Comparison of ENCODE assay signal across 9 cellular contexts in genomic region chr6:10531513-10531912, GRCh38. TPM values are rescaled to one million over a fixed set of nuclear protein-coding genes. Genes with fewer than 3 reads are reported as not detected.
A peak's percentile ranks its signal among the peaks of the same experiment; 100 is the strongest.
DNase-seq lines count a peak whose midpoint lies in the region; ATAC-seq and TF ChIP-seq lines count a peak whose summit lies in the region.
"Had no signal": no experiment of that assay in that cellular context is flagged by ENCODE, and none has a peak within 500 bp of the region (broad histone marks: within the 10 kb centered on the region; RNA-seq: fewer than 3 reads in every experiment).

No MANE protein-coding gene starts in this region.

- no peak for DNase-seq in activated naive CD4-positive, alpha-beta T cell treated with anti-CD3 and anti-CD28 coated beads, Interleukin-2, amount 10 ng/mL, durations not matched to agents 7 days and 5 days
- DNase-seq in activated naive CD4-positive, alpha-beta T cell treated with anti-CD3 and anti-CD28 coated beads for 36 hours: no peak
- DNase-seq in NCI-H69 (lab: John Stamatoyannopoulos, UW) (peak; percentile 14), upper lobe of left lung (no peak), HuH-7.5 (ENCODE audit: low spot score) (no peak), EL (no peak)
- DNase-seq: activated CD4-positive, CD25-positive, alpha-beta regulatory T cell treated with anti-CD3 and anti-CD28 coated beads, Interleukin-2, amount 50 U/mL, for 72 hours had no signal

- peak in 1 of 2 donors; percentile 48 for ATAC-seq in upper lobe of left lung (ENCODE audit: low FRiP score in 2 of 2)
- ATAC-seq in HG03139 (IDR thresholded peaks at IDR 0.05; ENCODE audit: unreplicated experiment): no peak

- peak overlapping the region; percentile 52 to 53 for H3K9ac ChIP-seq in duodenal mucosa (ENCODE audit: low read depth in 1 of 2, low read length in 2 of 2)

- H3K4me1 ChIP-seq in duodenal mucosa (ENCODE audit: control insufficient read depth in 1 of 2, insufficient read depth in 2 of 2, low read length in 2 of 2) (peaks cover 5 to 17% of the 10 kb centered on the region in 2 donors), upper lobe of left lung (peaks cover 4 to 52% (median 23%) of the 10 kb centered on the region in 4 donors)

- TF ChIP-seq EP300 in upper lobe of left lung (IDR thresholded peaks at IDR 0.05): no peak

- intact Hi-C loops in activated naive CD4-positive, alpha-beta T cell treated with anti-CD3 and anti-CD28 coated beads for 36 hours (cut with micrococcal nuclease): loop anchor here (5.0 kb wide), 1 partner anchor 561 kb away; the partner anchor contains the start of gene SMIM13

- no peaks in the 10 kb centered on the region for H3K9me3 Mint-ChIP-seq in activated naive CD4-positive, alpha-beta T cell treated with anti-CD3 and anti-CD28 coated beads, Interleukin-2, amount 10 ng/mL, durations not matched to agents 7 days and 5 days
- no peaks in the 10 kb centered on the region for H3K9me3 Mint-ChIP-seq in activated naive CD4-positive, alpha-beta T cell treated with anti-CD3 and anti-CD28 coated beads for 36 hours

- H3K36me3 ChIP-seq in duodenal mucosa (ENCODE audit: control insufficient read depth in 1 of 2, insufficient read depth in 2 of 2, low read length in 2 of 2) (no peaks in the 10 kb centered on the region), upper lobe of left lung (no peaks in the 10 kb centered on the region)

- H3K27me3 ChIP-seq in duodenal mucosa (ENCODE audit: control insufficient read depth in 1 of 2, insufficient read depth in 2 of 2, low read length in 2 of 2): no peaks in the 10 kb centered on the region
- H3K27me3 ChIP-seq in upper lobe of left lung: no peaks in the 10 kb centered on the region

- WGBS in upper lobe of left lung, 2 donors: 24 to 28% methylated on average over 1 of the region's 1 CpG

- H3K4me3 ChIP-seq in duodenal mucosa (ENCODE audit: low read depth in 1 of 2, low read length in 2 of 2) (peak overlapping the region; percentile 78 to 94), upper lobe of left lung (peak overlapping the region in 3 of 4 donors; percentile 31 to 50 (median 41))

- H3K27ac ChIP-seq in duodenal mucosa (ENCODE audit: low read depth, low read length) (no peak overlapping the region), upper lobe of left lung (peak overlapping the region in 2 of 4 donors; percentile 7 to 27)

- H3K9me3 ChIP-seq in duodenal mucosa (ENCODE audit: control insufficient read depth in 1 of 2, low read length in 2 of 2) (no peaks in the 10 kb centered on the region), upper lobe of left lung (no peaks in the 10 kb centered on the region)

- TF ChIP-seq CTCF in upper lobe of left lung (IDR thresholded peaks at IDR 0.05): no peak

- H3K4me1 Mint-ChIP-seq in activated naive CD4-positive, alpha-beta T cell treated with anti-CD3 and anti-CD28 coated beads, Interleukin-2, amount 10 ng/mL, durations not matched to agents 7 days and 5 days: peaks cover 56% of the 10 kb centered on the region
- H3K4me1 Mint-ChIP-seq in activated naive CD4-positive, alpha-beta T cell treated with anti-CD3 and anti-CD28 coated beads for 36 hours (ENCODE audit: low read depth): peaks cover 45% of the 10 kb centered on the region

- H3K27me3 Mint-ChIP-seq in activated naive CD4-positive, alpha-beta T cell treated with anti-CD3 and anti-CD28 coated beads, Interleukin-2, amount 10 ng/mL, durations not matched to agents 7 days and 5 days: no peaks in the 10 kb centered on the region
- H3K27me3 Mint-ChIP-seq in activated naive CD4-positive, alpha-beta T cell treated with anti-CD3 and anti-CD28 coated beads for 36 hours (ENCODE audit: low read depth): no peaks in the 10 kb centered on the region

- H3K27ac Mint-ChIP-seq in activated naive CD4-positive, alpha-beta T cell treated with anti-CD3 and anti-CD28 coated beads, Interleukin-2, amount 10 ng/mL, durations not matched to agents 7 days and 5 days: no peak overlapping the region
- H3K27ac Mint-ChIP-seq in activated naive CD4-positive, alpha-beta T cell treated with anti-CD3 and anti-CD28 coated beads for 36 hours: no peak overlapping the region

- TF ChIP-seq POLR2A in upper lobe of left lung (IDR thresholded peaks at IDR 0.05): no peak

- H3K4me3 Mint-ChIP-seq in activated naive CD4-positive, alpha-beta T cell treated with anti-CD3 and anti-CD28 coated beads, Interleukin-2, amount 10 ng/mL, durations not matched to agents 7 days and 5 days: peak overlapping the region; percentile 31
- H3K4me3 Mint-ChIP-seq in activated naive CD4-positive, alpha-beta T cell treated with anti-CD3 and anti-CD28 coated beads for 36 hours: no peak overlapping the region

- H3K36me3 Mint-ChIP-seq in activated naive CD4-positive, alpha-beta T cell treated with anti-CD3 and anti-CD28 coated beads, Interleukin-2, amount 10 ng/mL, durations not matched to agents 7 days and 5 days: peaks cover 20% of the 10 kb centered on the region
- peaks cover 4% of the 10 kb centered on the region for H3K36me3 Mint-ChIP-seq in activated naive CD4-positive, alpha-beta T cell treated with anti-CD3 and anti-CD28 coated beads for 36 hours (ENCODE audit: low read depth)

- CTCF ChIA-PET in activated naive CD4-positive, alpha-beta T cell treated with anti-CD3 and anti-CD28 coated beads, Interleukin-2, amount 10 ng/mL, durations not matched to agents 7 days and 5 days (lab: Charles Lee): no interaction called here
- CTCF ChIA-PET in activated naive CD4-positive, alpha-beta T cell treated with anti-CD3 and anti-CD28 coated beads for 36 hours (lab: Charles Lee): interaction anchor here (0.7 to 0.8 kb wide), 3 partner anchors 12 to 552 kb away, joined by 3 to 5 read pairs (median 3); no protein-coding TSS in a partner anchor

RNA-seq across cellular contexts. Expression of gene GCNT2, which starts 10.4 kb away (rescaled TPM):
- 1 to 10 TPM; 1.4 to 1.6 TPM for total RNA-seq in activated naive CD4-positive, alpha-beta T cell treated with anti-CD3 and anti-CD28 coated beads for 36 hours
- total RNA-seq in upper lobe of left lung: 10 to 100 TPM; 18.7 to 97.4 (median 44.5) TPM

Comparison
In these comparisons a context has a peak if more than half of its experiments do, and no peak if none do; other contexts are left out.
1. RNA of gene GCNT2, which starts 10.4 kb away (total RNA-seq): 18.7 to 97.4 TPM in upper lobe of left lung; 1.4 to 1.6 TPM in activated naive CD4-positive, alpha-beta T cell treated with anti-CD3 and anti-CD28 coated beads for 36 hours; every median in the first group is over 4 times any median in the second.